Comparison of ENCODE assay signal across 13 cellular contexts in the genomic region with DNA sequence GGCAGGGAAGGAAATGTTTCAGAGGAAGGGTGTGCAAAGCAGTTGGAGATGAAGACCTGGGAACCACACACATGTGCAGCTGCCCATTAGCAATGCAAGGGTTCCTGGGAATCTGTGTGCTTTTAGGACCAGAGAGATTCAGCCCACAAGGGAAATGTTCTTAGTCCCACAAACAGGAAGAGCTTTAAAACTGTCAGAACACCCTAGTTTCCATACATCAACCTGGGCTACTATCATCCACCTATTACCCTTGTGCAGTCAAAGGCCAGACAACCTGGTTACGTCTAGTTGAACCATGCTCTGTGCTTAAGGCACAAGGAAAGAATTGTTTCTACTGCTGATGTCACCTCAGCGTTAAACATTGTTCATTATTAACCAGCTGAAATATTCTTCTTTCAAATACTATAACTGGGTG. TPM values are rescaled to one million over a fixed set of nuclear protein-coding genes. Genes with fewer than 3 reads are reported as not detected.
DNase-seq lines count a peak whose midpoint lies in the region; ATAC-seq, FAIRE-seq and TF ChIP-seq lines count a peak whose summit lies in the region.
"Had no signal": no experiment of that assay in that cellular context is flagged by ENCODE, and none has a peak within 500 bp of the region (broad histone marks: within the 10 kb centered on the region; RNA-seq: fewer than 3 reads in every experiment).

No MANE protein-coding gene starts in this region.

- no peaks in the 10 kb centered on the region for H3K9me3 Mint-ChIP-seq in astrocyte (ENCODE audit: unreplicated experiment)
- H3K9me3 Mint-ChIP-seq in osteocyte (ENCODE audit: unreplicated experiment) = no peaks in the 10 kb centered on the region
- H3K9me3 Mint-ChIP-seq: natural killer cell treated with Interleukin-12 subunit alpha and Interleukin-12 subunit beta and Interleukin-15 and Interleukin-18, amount 100 ng/mL, for 72 hours had no signal

- H3K36me3 ChIP-seq in astrocyte (ENCODE audit: insufficient read depth, low read length) (peaks cover 6% of the 10 kb centered on the region), gastrocnemius medialis (no peaks in the 10 kb centered on the region)

- no peak overlapping the region for H3K9ac ChIP-seq in astrocyte (ENCODE audit: low read length)

- H3K4me3 Mint-ChIP-seq in astrocyte (ENCODE audit: unreplicated experiment) (no peak overlapping the region), osteocyte (ENCODE audit: unreplicated experiment) (no peak overlapping the region)
- H3K4me3 Mint-ChIP-seq: natural killer cell treated with Interleukin-12 subunit alpha and Interleukin-12 subunit beta and Interleukin-15 and Interleukin-18, amount 100 ng/mL, for 72 hours had no signal

- in situ Hi-C loops in gastrocnemius medialis (cut with MboI; ENCODE audit: low sequenced_read_pairs in 4 of 4) = loop anchor here in 2 of 4 donors (10.0 to 25.0 kb wide), 2 partner anchors 86 to 104 kb away; no protein-coding TSS in a partner anchor

- H3K27me3 ChIP-seq in astrocyte (ENCODE audit: insufficient read depth, low read length) (no peaks in the 10 kb centered on the region), gastrocnemius medialis (no peaks in the 10 kb centered on the region)

- H3K27me3 Mint-ChIP-seq in astrocyte (ENCODE audit: low read depth, unreplicated experiment) = no peaks in the 10 kb centered on the region
- no peaks in the 10 kb centered on the region for H3K27me3 Mint-ChIP-seq in osteocyte (ENCODE audit: unreplicated experiment)

- H3K4me1 Mint-ChIP-seq in astrocyte (ENCODE audit: low read depth, unreplicated experiment) (peaks cover 35% of the 10 kb centered on the region), osteocyte (ENCODE audit: unreplicated experiment) (peaks cover 83% of the 10 kb centered on the region)

- no peak for TF ChIP-seq CTCF in astrocyte (IDR thresholded peaks at IDR 0.05; ENCODE audit: insufficient read depth, low read depth, low read length)
- no peak for TF ChIP-seq CTCF in osteocyte (IDR thresholded peaks at IDR 0.05)
- no peak for TF ChIP-seq CTCF in gastrocnemius medialis (IDR thresholded peaks at IDR 0.05 in 4 of 5, conservative IDR thresholded peaks at IDR 0.05 in 1 of 5)

- no peaks in the 10 kb centered on the region for H3K9me3 ChIP-seq in astrocyte (ENCODE audit: insufficient read depth, low read depth, low read length)
- H3K9me3 ChIP-seq in gastrocnemius medialis = no peaks in the 10 kb centered on the region

- H3K27ac Mint-ChIP-seq in astrocyte (ENCODE audit: unreplicated experiment) (peak overlapping the region; percentile 62), osteocyte (ENCODE audit: unreplicated experiment) (peak overlapping the region; percentile 63)
- H3K27ac Mint-ChIP-seq: natural killer cell treated with Interleukin-12 subunit alpha and Interleukin-12 subunit beta and Interleukin-15 and Interleukin-18, amount 100 ng/mL, for 72 hours had no signal

- ATAC-seq in GM18907 (IDR thresholded peaks at IDR 0.05; ENCODE audit: unreplicated experiment) = peak; percentile 47
- ATAC-seq in HG02798 (IDR thresholded peaks at IDR 0.05; ENCODE audit: poor library complexity, unreplicated experiment) = peak; percentile 21
- ATAC-seq in gastrocnemius medialis = no peak

- no peak for FAIRE-seq in astrocyte (lab: Jason Lieb, UNC)
- FAIRE-seq: H1 had no signal

- TF ChIP-seq POLR2A in gastrocnemius medialis (IDR thresholded peaks at IDR 0.05) = no peak

- H4K20me1 ChIP-seq in astrocyte (ENCODE audit: insufficient read depth, low read length) = peaks cover 73% of the 10 kb centered on the region

- DNase-seq in astrocyte (ENCODE audit: low read depth) (no peak), osteocyte (ENCODE audit: extremely low spot score, unreplicated experiment) (no peak), LoVo (ENCODE audit: low spot score) (no peak), pons (ENCODE audit: low spot score) (no peak), activated T-cell treated with anti-CD3 and anti-CD28 coated beads for 4 hours (no peak), gastrocnemius medialis (no peak)
- DNase-seq: COR-L47, NCI-H1930, T-helper 9 cell had no signal

- peaks cover 37% of the 10 kb centered on the region for H3K4me1 ChIP-seq in astrocyte (ENCODE audit: insufficient read depth, low read length)
- peaks cover 4 to 15% of the 10 kb centered on the region in 2 donors for H3K4me1 ChIP-seq in gastrocnemius medialis

- H2AFZ ChIP-seq in astrocyte (ENCODE audit: low read depth, low read length) = no peak overlapping the region

- H3K27ac ChIP-seq in astrocyte (ENCODE audit: low read depth, low read length) (peak overlapping the region; percentile 67), gastrocnemius medialis (no peak overlapping the region)

- intact Hi-C loops in gastrocnemius medialis (cut with DNase I; ENCODE audit: low total_unique reads) = loop anchor here (10.0 kb wide), 1 partner anchor 96 kb away; no protein-coding TSS in a partner anchor

- H3K4me3 ChIP-seq in astrocyte (ENCODE audit: insufficient read depth, low read depth, low read length) (no peak overlapping the region), gastrocnemius medialis (no peak overlapping the region)

- H3K36me3 Mint-ChIP-seq in astrocyte (ENCODE audit: low read depth, unreplicated experiment) = peaks cover under 1% of the 10 kb centered on the region
- peaks cover 27% of the 10 kb centered on the region for H3K36me3 Mint-ChIP-seq in osteocyte (ENCODE audit: unreplicated experiment)
- H3K36me3 Mint-ChIP-seq: natural killer cell treated with Interleukin-12 subunit alpha and Interleukin-12 subunit beta and Interleukin-15 and Interleukin-18, amount 100 ng/mL, for 72 hours had no signal

- peak overlapping the region; percentile 24 for H3K4me2 ChIP-seq in astrocyte (ENCODE audit: low read length)

- H3K79me2 ChIP-seq in astrocyte (ENCODE audit: insufficient read depth, low read length) = peaks cover 92% of the 10 kb centered on the region

RNA-seq across cellular contexts. Expression of gene LHFPL2, which starts 7.5 kb away (rescaled TPM):
- total RNA-seq in astrocyte = 17.0 and 19.8 TPM in 2 replicates
- 110 and 113 TPM in 2 replicates for total RNA-seq in osteocyte
- 1 to 10 TPM; 3.4 to 4.7 (median 3.5) TPM for total RNA-seq in gastrocnemius medialis

Comparison
In these comparisons a context has a peak if more than half of its experiments do, and no peak if none do; other contexts are left out.
1. ATAC-seq: peak in GM18907 (single experiment) and HG02798 (single experiment); none in gastrocnemius medialis (0 of 2).